Comparison of ENCODE assay signal across 1 cellular context in genomic region chr9:85508616-85509015, GRCh38.
TF ChIP-seq lines count a peak whose summit lies in the region.

No MANE protein-coding gene starts in this region.

TF ChIP-seq in GM23338, 12 proteins besides CTCF, POLR2A, EP300 and RAD21 (continued from another document):
- TF ChIP-seq, protein P1, sequence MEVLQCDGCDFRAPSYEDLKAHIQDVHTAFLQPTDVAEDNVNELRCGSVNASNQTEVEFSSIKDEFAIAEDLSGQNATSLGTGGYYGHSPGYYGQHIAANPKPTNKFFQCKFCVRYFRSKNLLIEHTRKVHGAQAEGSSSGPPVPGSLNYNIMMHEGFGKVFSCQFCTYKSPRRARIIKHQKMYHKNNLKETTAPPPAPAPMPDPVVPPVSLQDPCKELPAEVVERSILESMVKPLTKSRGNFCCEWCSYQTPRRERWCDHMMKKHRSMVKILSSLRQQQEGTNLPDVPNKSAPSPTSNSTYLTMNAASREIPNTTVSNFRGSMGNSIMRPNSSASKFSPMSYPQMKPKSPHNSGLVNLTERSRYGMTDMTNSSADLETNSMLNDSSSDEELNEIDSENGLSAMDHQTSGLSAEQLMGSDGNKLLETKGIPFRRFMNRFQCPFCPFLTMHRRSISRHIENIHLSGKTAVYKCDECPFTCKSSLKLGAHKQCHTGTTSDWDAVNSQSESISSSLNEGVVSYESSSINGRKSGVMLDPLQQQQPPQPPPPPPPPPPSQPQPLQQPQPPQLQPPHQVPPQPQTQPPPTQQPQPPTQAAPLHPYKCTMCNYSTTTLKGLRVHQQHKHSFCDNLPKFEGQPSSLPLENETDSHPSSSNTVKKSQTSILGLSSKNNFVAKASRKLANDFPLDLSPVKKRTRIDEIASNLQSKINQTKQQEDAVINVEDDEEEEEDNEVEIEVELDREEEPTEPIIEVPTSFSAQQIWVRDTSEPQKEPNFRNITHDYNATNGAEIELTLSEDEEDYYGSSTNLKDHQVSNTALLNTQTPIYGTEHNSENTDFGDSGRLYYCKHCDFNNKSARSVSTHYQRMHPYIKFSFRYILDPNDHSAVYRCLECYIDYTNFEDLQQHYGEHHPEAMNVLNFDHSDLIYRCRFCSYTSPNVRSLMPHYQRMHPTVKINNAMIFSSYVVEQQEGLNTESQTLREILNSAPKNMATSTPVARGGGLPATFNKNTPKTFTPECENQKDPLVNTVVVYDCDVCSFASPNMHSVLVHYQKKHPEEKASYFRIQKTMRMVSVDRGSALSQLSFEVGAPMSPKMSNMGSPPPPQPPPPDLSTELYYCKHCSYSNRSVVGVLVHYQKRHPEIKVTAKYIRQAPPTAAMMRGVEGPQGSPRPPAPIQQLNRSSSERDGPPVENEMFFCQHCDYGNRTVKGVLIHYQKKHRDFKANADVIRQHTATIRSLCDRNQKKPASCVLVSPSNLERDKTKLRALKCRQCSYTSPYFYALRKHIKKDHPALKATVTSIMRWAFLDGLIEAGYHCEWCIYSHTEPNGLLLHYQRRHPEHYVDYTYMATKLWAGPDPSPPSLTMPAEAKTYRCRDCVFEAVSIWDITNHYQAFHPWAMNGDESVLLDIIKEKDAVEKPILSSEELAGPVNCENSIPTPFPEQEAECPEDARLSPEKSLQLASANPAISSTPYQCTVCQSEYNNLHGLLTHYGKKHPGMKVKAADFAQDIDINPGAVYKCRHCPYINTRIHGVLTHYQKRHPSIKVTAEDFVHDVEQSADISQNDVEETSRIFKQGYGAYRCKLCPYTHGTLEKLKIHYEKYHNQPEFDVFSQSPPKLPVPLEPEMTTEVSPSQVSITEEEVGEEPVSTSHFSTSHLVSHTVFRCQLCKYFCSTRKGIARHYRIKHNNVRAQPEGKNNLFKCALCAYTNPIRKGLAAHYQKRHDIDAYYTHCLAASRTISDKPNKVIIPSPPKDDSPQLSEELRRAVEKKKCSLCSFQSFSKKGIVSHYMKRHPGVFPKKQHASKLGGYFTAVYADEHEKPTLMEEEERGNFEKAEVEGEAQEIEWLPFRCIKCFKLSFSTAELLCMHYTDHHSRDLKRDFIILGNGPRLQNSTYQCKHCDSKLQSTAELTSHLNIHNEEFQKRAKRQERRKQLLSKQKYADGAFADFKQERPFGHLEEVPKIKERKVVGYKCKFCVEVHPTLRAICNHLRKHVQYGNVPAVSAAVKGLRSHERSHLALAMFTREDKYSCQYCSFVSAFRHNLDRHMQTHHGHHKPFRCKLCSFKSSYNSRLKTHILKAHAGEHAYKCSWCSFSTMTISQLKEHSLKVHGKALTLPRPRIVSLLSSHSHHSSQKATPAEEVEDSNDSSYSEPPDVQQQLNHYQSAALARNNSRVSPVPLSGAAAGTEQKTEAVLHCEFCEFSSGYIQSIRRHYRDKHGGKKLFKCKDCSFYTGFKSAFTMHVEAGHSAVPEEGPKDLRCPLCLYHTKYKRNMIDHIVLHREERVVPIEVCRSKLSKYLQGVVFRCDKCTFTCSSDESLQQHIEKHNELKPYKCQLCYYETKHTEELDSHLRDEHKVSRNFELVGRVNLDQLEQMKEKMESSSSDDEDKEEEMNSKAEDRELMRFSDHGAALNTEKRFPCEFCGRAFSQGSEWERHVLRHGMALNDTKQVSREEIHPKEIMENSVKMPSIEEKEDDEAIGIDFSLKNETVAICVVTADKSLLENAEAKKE (CRISPR knock-in tag; IDR thresholded peaks at IDR 0.05) = no peak
- TF ChIP-seq JUNB (IDR thresholded peaks at IDR 0.05; ENCODE audit: unreplicated experiment) (no peak), CREB1 (CRISPR knock-in tag; IDR thresholded peaks at IDR 0.05; ENCODE audit: low read depth) (no peak)
